Comparison of ENCODE assay signal across 7 cellular contexts in the genomic region with DNA sequence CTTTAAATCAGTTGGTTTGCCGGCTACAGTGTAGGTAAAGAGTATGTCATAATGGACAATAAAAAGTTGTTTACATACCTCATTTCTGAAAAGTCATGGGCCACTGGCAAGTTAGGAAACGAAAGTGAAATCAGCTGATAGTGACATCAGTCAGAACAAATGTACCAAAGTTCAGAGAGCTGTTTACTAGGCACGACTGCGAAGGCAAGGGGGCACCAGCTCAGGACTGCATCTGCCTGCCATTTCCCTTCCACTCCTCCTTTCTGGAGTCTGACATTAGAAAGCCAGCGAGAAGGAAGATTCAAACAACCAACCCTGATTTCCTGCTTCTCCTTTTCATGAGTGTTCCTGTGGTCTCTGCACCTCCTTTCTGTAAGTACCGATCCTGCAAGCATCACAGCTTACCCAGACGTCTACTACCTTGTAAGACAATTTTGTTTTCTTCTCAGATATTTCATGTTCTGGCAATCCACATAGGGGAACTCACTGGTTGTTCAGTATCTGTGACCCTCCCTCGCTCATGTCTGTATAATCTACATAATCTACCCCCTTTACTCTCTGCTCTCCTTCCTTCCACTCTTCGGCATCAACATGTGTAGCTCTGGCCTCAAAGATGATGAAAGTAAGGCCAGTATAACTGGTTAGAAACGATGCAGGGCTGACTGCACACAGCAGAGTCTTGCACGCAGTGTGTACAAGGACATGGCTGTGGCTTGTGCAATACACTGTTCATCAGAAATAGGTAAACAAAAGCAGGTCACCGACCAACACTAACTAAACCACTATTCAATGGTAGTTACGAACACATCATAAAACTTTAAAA. TPM values are rescaled to one million over a fixed set of nuclear protein-coding genes. Genes with fewer than 3 reads are reported as not detected.
DNase-seq lines count a peak whose midpoint lies in the region; ATAC-seq and TF ChIP-seq lines count a peak whose summit lies in the region.

A gene (plus strand): TSS at position 174 of the 823 bp plus-strand sequence. CDS start 16,370 bp downstream, outside the sequence.

- H3K27ac ChIP-seq in OCI-LY3 (ENCODE audit: low read length) (no peak within 1 kb of the TSS), skin epidermis (peak within 1 kb of the TSS; percentile 58 to 97 (median 87))

- peak; percentile 61 for DNase-seq in activated naive CD4-positive, alpha-beta T cell treated with Interleukin-2 at 50 U/mL for 16 hours
- no peak for DNase-seq in cardiac septum (ENCODE audit: low spot score)
- no peak for DNase-seq in NCI-H1694 treated with DMSO at 0.1 percent for 48 hours (lab: John Stamatoyannopoulos, UW)

- H3K4me3 ChIP-seq in OCI-LY3 (ENCODE audit: low read length) (peak within 1 kb of the TSS; percentile 74), skin epidermis (peak within 1 kb of the TSS; percentile 27 to 46 (median 37))

- H3K79me2 ChIP-seq in OCI-LY3 (ENCODE audit: low read length), result no peaks in the 10 kb centered on the region

- no peaks in the 10 kb centered on the region for H3K36me3 ChIP-seq in OCI-LY3 (replicated peaks; ENCODE audit: low read depth, low read length)

- H3K4me2 ChIP-seq in OCI-LY3 (ENCODE audit: low read length), result peak within 1 kb of the TSS; percentile 68

- intact Hi-C loops in cardiac septum (cut with DNase I), result loop anchor here (1.0 to 5.0 kb wide), 3 partner anchors 13 to 161 kb away; a partner anchor contains a TSS

- H3K27me3 ChIP-seq in OCI-LY3 (ENCODE audit: low read depth, low read length), result 0 out of 2 replicates have a peak, but pooled peaks cover under 1% of the 10 kb centered on the region

- peak; percentile 73 for ATAC-seq in GM18511 (IDR thresholded peaks at IDR 0.05; ENCODE audit: unreplicated experiment)
- ATAC-seq in HG02642 (IDR thresholded peaks at IDR 0.05; ENCODE audit: poor library complexity, unreplicated experiment), result peak; percentile 74

- H3K9me3 ChIP-seq in OCI-LY3 (ENCODE audit: insufficient read depth, low read length), result no peaks in the 10 kb centered on the region

- H3K9ac ChIP-seq in OCI-LY3 (ENCODE audit: low read length), result peak within 1 kb of the TSS; percentile 12

- peak; percentile 9; the same call in 1 of the 2 replicates for TF ChIP-seq CTCF in OCI-LY3 (IDR thresholded peaks at IDR 0.05; ENCODE audit: low read depth, low read length)

- H4K20me1 ChIP-seq in OCI-LY3 (ENCODE audit: insufficient read depth, low read length), result no peaks in the 10 kb centered on the region

- peak within 1 kb of the TSS; percentile 22 for H2AFZ ChIP-seq in OCI-LY3 (ENCODE audit: low read depth, low read length)

- peaks cover 52% of the 10 kb centered on the region for H3K4me1 ChIP-seq in OCI-LY3 (ENCODE audit: low read length)

RNA-seq across cellular contexts. Expression of the gene that starts here (rescaled TPM):
- 15.2 TPM for total RNA-seq in cardiac septum
